Comparison of ENCODE assay signal across 8 cellular contexts in the genomic region with DNA sequence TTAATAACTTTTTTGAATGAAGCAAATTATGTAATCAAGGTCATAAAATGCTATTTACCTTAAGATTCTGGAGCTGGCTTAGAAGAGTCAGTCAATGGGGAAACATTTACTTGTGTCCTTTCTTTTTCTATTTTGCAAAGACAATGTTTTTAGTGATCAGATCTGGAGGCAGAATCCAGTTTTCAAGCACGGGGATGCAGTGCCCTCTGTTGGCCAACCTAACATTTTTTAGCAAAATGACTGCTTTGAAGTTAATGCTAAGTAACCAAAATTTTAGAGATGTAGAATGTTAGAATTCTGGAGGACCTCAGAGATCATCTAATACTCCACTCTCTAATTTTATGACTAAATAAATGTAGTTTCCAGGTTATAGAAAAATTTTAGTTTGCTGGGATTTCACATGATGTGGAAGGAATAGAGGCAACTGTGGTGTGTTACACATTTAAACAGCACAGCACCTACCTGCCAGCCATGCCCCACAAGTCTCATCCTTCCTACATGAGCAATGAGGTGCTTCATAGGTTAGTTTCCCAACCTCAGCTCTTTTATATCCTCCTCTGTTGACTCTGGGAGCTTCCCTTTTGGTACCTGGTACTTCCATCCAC. TPM values are rescaled to one million over a fixed set of nuclear protein-coding genes. Genes with fewer than 3 reads are reported as not detected.
A peak's percentile ranks its signal among the peaks of the same experiment; 100 is the strongest.
DNase-seq lines count a peak whose midpoint lies in the region; ATAC-seq lines count a peak whose summit lies in the region.

No MANE protein-coding gene starts in this region.

- peaks cover 3% of the 10 kb centered on the region for H3K36me3 Mint-ChIP-seq in T-helper 17 cell (ENCODE audit: low read depth)

- ATAC-seq in HG03378 (IDR thresholded peaks at IDR 0.05; ENCODE audit: unreplicated experiment) (peak; percentile 47), T-helper 17 cell (no peak)

- no peak overlapping the region for H3K27ac Mint-ChIP-seq in T-helper 17 cell

- H3K9me3 ChIP-seq in T-helper 17 cell (ENCODE audit: control insufficient read depth, low read length, poor library complexity, severe bottlenecking) = no peaks in the 10 kb centered on the region

- peaks cover 2% of the 10 kb centered on the region for H3K4me1 Mint-ChIP-seq in T-helper 17 cell

- DNase-seq in COLO668 (lab: John Stamatoyannopoulos, UW; ENCODE audit: unreplicated experiment) (peak; percentile 21), T-helper 17 cell (peak; percentile 22 to 55 (median 29)), amniotic stem cell (lab: John Stamatoyannopoulos, UW) (peak; percentile 41), iris pigment epithelial cell (ENCODE audit: low read depth) (peak; percentile 52), DMS153 (lab: John Stamatoyannopoulos, UW) (no peak), HuH-7.5 (ENCODE audit: low spot score) (no peak)
- DNase-seq in stimulated activated CD4-positive, alpha-beta T cell treated with anti-CD3 and anti-CD28 coated beads, Interleukin-4, amount 100 ng/mL, for 48 hours (ENCODE audit: low read depth in 2 of 2) = peak; percentile 61 to 62

- peaks cover under 1% of the 10 kb centered on the region for H3K27me3 Mint-ChIP-seq in T-helper 17 cell

- H3K4me3 Mint-ChIP-seq in T-helper 17 cell = no peak overlapping the region

RNA-seq across cellular contexts. Expression of a gene that starts 23.6 kb away (rescaled TPM):
- total RNA-seq in T-helper 17 cell = under 1 TPM; 0.12 to 0.18 TPM

RNA-seq across cellular contexts. Expression of a gene that starts 26.5 kb away (rescaled TPM):
- 1 to 10 TPM; 6.0 to 8.8 TPM for total RNA-seq in T-helper 17 cell

Comparison
In these comparisons a context has a peak if more than half of its experiments do, and no peak if none do; other contexts are left out.
1. DNase-seq: peak in COLO668 (single experiment), T-helper 17 cell (3 of 3), amniotic stem cell (single experiment), iris pigment epithelial cell (single experiment) and stimulated activated CD4-positive, alpha-beta T cell treated with anti-CD3 and anti-CD28 coated beads, Interleukin-4, amount 100 ng/mL, for 48 hours (2 of 2); none in DMS153 (single experiment) and HuH-7.5 (single experiment).